In the genomic region with DNA sequence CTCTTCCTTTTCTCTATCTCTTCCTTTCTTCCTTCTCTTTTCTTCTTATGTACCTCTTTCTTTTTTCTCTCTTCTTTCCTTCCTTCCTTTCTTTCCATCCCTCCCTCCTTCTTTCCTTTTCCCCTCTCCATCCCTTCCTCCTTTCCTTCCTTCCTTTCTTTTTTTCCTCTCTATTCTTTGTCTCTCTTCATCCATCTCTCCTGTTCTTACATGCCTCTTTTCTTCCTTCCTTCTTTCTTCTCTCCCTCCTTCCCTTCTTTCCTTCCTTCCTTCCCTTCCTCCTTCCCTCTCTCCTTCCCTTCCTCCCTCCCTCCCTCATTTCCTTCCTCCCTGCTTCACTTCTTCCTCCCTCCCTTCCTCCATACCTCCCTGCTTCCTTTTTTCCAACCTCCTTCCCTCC, we compare ENCODE assay signal across 29 cellular contexts.
DNase-seq lines count a peak whose midpoint lies in the region; ATAC-seq and TF ChIP-seq lines count a peak whose summit lies in the region.
"Had no signal": no experiment of that assay in that cellular context is flagged by ENCODE, and none has a peak within 500 bp of the region (broad histone marks: within the 10 kb centered on the region; RNA-seq: fewer than 3 reads in every experiment).

No MANE protein-coding gene starts in this region.

- H3K4me3 ChIP-seq in DND-41 (ENCODE audit: low read depth in 1 of 2, low read length in 2 of 2), result no peak overlapping the region
- H3K4me3 ChIP-seq: left lung, right lobe of liver, spleen, tibial artery, vagina had no signal

- CTCF ChIA-PET in activated naive CD4-positive, alpha-beta T cell treated with anti-CD3 and anti-CD28 coated beads, Interleukin-2, amount 10 ng/mL, durations not matched to agents 7 days and 5 days (lab: Charles Lee), result no interaction called here

- H3K36me3 Mint-ChIP-seq in activated naive CD4-positive, alpha-beta T cell treated with anti-CD3 and anti-CD28 coated beads, Interleukin-2, amount 10 ng/mL, durations not matched to agents 7 days and 5 days, result peaks cover 64% of the 10 kb centered on the region
- peaks cover 97% of the 10 kb centered on the region for H3K36me3 Mint-ChIP-seq in dendritic cell treated with granulocyte-macrophage colony-stimulating factor and Interleukin-4, amounts not matched to agents 40 ng/mL and 50 ng/mL, for 4 days (ENCODE audit: low read depth)
- H3K36me3 Mint-ChIP-seq in stimulated activated effector memory CD8-positive, alpha-beta T cell treated with anti-CD3 and anti-CD28 coated beads, Interleukin-12 subunit alpha, Interleukin-12 subunit beta, amount 100 ng/mL, for 72 hours, result peaks cover 100% of the 10 kb centered on the region

- no peak overlapping the region for H3K4me3 Mint-ChIP-seq in activated naive CD4-positive, alpha-beta T cell treated with anti-CD3 and anti-CD28 coated beads, Interleukin-2, amount 10 ng/mL, durations not matched to agents 7 days and 5 days
- H3K4me3 Mint-ChIP-seq in dendritic cell treated with granulocyte-macrophage colony-stimulating factor and Interleukin-4, amounts not matched to agents 40 ng/mL and 50 ng/mL, for 4 days, result no peak overlapping the region
- no peak overlapping the region for H3K4me3 Mint-ChIP-seq in stimulated activated effector memory CD8-positive, alpha-beta T cell treated with anti-CD3 and anti-CD28 coated beads, Interleukin-12 subunit alpha, Interleukin-12 subunit beta, amount 100 ng/mL, for 72 hours
- H3K4me3 Mint-ChIP-seq: activated naive CD4-positive, alpha-beta T cell treated with anti-CD3 and anti-CD28 coated beads for 36 hours; H9; T-helper 1 cell treated with Interleukin-12 subunit alpha and Interleukin-12 subunit beta and Interleukin-4 antibody, amounts not matched to agents 30 μg/mL and 1 μg/mL, for 36 hours had no signal

- TF ChIP-seq CTCF in DND-41 (IDR thresholded peaks at IDR 0.05; ENCODE audit: borderline replicate concordance, extremely low read depth, low read length, poor library complexity, severe bottlenecking), result no peak

- H3K4me1 ChIP-seq in DND-41 (ENCODE audit: insufficient read depth, low read length), result no peaks in the 10 kb centered on the region
- H3K4me1 ChIP-seq: Caco-2, left lung, right lobe of liver, spleen, tibial artery, vagina had no signal

- H3K9ac ChIP-seq in DND-41 (ENCODE audit: low read depth, low read length), result no peak overlapping the region
- H3K9ac ChIP-seq: SK-N-SH had no signal

- H4K20me1 ChIP-seq in DND-41 (ENCODE audit: insufficient read depth, low read length), result peaks cover 25% of the 10 kb centered on the region; the same call in 1 of the 2 replicates

- intact Hi-C loops in dendritic cell treated with granulocyte-macrophage colony-stimulating factor and Interleukin-4, amounts not matched to agents 40 ng/mL and 50 ng/mL, for 4 days (cut with micrococcal nuclease), result no loop called here

- no peak for DNase-seq in activated naive CD4-positive, alpha-beta T cell treated with anti-CD3 and anti-CD28 coated beads, Interleukin-2, amount 10 ng/mL, durations not matched to agents 7 days and 5 days
- no peak for DNase-seq in activated naive CD4-positive, alpha-beta T cell (lab: John Stamatoyannopoulos, UW)
- DNase-seq in DND-41 (no peak), DMS53 (lab: John Stamatoyannopoulos, UW) (no peak), SW 1271 (lab: John Stamatoyannopoulos, UW) (no peak)
- no peak for DNase-seq in stimulated activated effector memory CD8-positive, alpha-beta T cell treated with anti-CD3 and anti-CD28 coated beads, Interleukin-12 subunit alpha, Interleukin-12 subunit beta, amount 100 ng/mL, for 72 hours (ENCODE audit: low spot score in 2 of 2)
- DNase-seq in effector CD4-positive, alpha-beta T cell, result no peak
- DNase-seq: ACHN; activated CD4-positive, alpha-beta T cell treated with anti-CD3 and anti-CD28 coated beads for 1 hour; activated naive CD4-positive, alpha-beta T cell treated with anti-CD3 and anti-CD28 coated beads for 36 hours; Caco-2; H9; Karpas-422; left lung; mesenchymal stem cell; NCI-H1417 treated with DMSO at 0.1 percent for 48 hours; NCI-H345; NCI-H69; PC-3; right lobe of liver; SK-N-SH; spleen; stimulated activated CD4-positive, alpha-beta T cell treated with anti-CD3 and anti-CD28 coated beads, Interleukin-2, amount 100 ng/mL, for 24 hours; tibial artery had no signal

- peak overlapping the region; percentile 53 for H3K27ac ChIP-seq in DND-41 (ENCODE audit: low read length)
- H3K27ac ChIP-seq: epithelial cell of prostate, left lung, right lobe of liver, spleen, tibial artery, vagina had no signal

- no peak for ATAC-seq in DND-41 (ENCODE audit: insufficient read depth, low read depth)
- no peak for ATAC-seq in stimulated activated effector memory CD8-positive, alpha-beta T cell treated with anti-CD3 and anti-CD28 coated beads, Interleukin-12 subunit alpha, Interleukin-12 subunit beta, amount 100 ng/mL, for 72 hours
- ATAC-seq: left lung, PC-3, right lobe of liver had no signal

- H3K9me3 ChIP-seq in DND-41 (ENCODE audit: insufficient read depth, low read length, severe bottlenecking), result no peaks in the 10 kb centered on the region
- H3K9me3 ChIP-seq: Caco-2, left lung, right lobe of liver, SK-N-SH, spleen, tibial artery, vagina had no signal

- peaks cover 94% of the 10 kb centered on the region for H3K36me3 ChIP-seq in DND-41 (ENCODE audit: insufficient read depth, low read length)

- peaks cover 2% of the 10 kb centered on the region for H3K9me3 Mint-ChIP-seq in activated naive CD4-positive, alpha-beta T cell treated with anti-CD3 and anti-CD28 coated beads, Interleukin-2, amount 10 ng/mL, durations not matched to agents 7 days and 5 days
- H3K9me3 Mint-ChIP-seq in dendritic cell treated with granulocyte-macrophage colony-stimulating factor and Interleukin-4, amounts not matched to agents 40 ng/mL and 50 ng/mL, for 4 days, result peaks cover 8% of the 10 kb centered on the region
- H3K9me3 Mint-ChIP-seq in stimulated activated effector memory CD8-positive, alpha-beta T cell treated with anti-CD3 and anti-CD28 coated beads, Interleukin-12 subunit alpha, Interleukin-12 subunit beta, amount 100 ng/mL, for 72 hours, result no peaks in the 10 kb centered on the region
- H3K9me3 Mint-ChIP-seq: activated naive CD4-positive, alpha-beta T cell treated with anti-CD3 and anti-CD28 coated beads for 36 hours had no signal

- H3K27me3 ChIP-seq in DND-41 (ENCODE audit: insufficient read depth, low read length, poor library complexity), result no peaks in the 10 kb centered on the region
- H3K27me3 ChIP-seq: left lung, right lobe of liver, spleen, tibial artery, vagina had no signal

- H3K79me2 ChIP-seq in DND-41 (ENCODE audit: insufficient read depth, low read length), result peaks cover 70% of the 10 kb centered on the region

- H3K4me1 Mint-ChIP-seq in activated naive CD4-positive, alpha-beta T cell treated with anti-CD3 and anti-CD28 coated beads, Interleukin-2, amount 10 ng/mL, durations not matched to agents 7 days and 5 days, result no peaks in the 10 kb centered on the region
- H3K4me1 Mint-ChIP-seq in dendritic cell treated with granulocyte-macrophage colony-stimulating factor and Interleukin-4, amounts not matched to agents 40 ng/mL and 50 ng/mL, for 4 days (ENCODE audit: low read depth), result peaks cover 15% of the 10 kb centered on the region
- peaks cover 16% of the 10 kb centered on the region for H3K4me1 Mint-ChIP-seq in stimulated activated effector memory CD8-positive, alpha-beta T cell treated with anti-CD3 and anti-CD28 coated beads, Interleukin-12 subunit alpha, Interleukin-12 subunit beta, amount 100 ng/mL, for 72 hours
- H3K4me1 Mint-ChIP-seq: H9 had no signal

- no peak overlapping the region for H2AFZ ChIP-seq in DND-41 (ENCODE audit: low read depth, low read length)

- H3K4me2 ChIP-seq in DND-41 (ENCODE audit: insufficient read depth, low read length), result no peak overlapping the region
- H3K4me2 ChIP-seq: SK-N-SH had no signal

- peak overlapping the region; percentile 47 for H3K27ac Mint-ChIP-seq in activated naive CD4-positive, alpha-beta T cell treated with anti-CD3 and anti-CD28 coated beads, Interleukin-2, amount 10 ng/mL, durations not matched to agents 7 days and 5 days
- peak overlapping the region; percentile 45 for H3K27ac Mint-ChIP-seq in dendritic cell treated with granulocyte-macrophage colony-stimulating factor and Interleukin-4, amounts not matched to agents 40 ng/mL and 50 ng/mL, for 4 days
- H3K27ac Mint-ChIP-seq in stimulated activated effector memory CD8-positive, alpha-beta T cell treated with anti-CD3 and anti-CD28 coated beads, Interleukin-12 subunit alpha, Interleukin-12 subunit beta, amount 100 ng/mL, for 72 hours, result peak overlapping the region; percentile 91
- H3K27ac Mint-ChIP-seq: activated naive CD4-positive, alpha-beta T cell treated with anti-CD3 and anti-CD28 coated beads for 36 hours; T-helper 1 cell treated with Interleukin-12 subunit alpha and Interleukin-12 subunit beta and Interleukin-4 antibody, amounts not matched to agents 30 μg/mL and 1 μg/mL, for 36 hours had no signal

- H3K27me3 Mint-ChIP-seq in activated naive CD4-positive, alpha-beta T cell treated with anti-CD3 and anti-CD28 coated beads, Interleukin-2, amount 10 ng/mL, durations not matched to agents 7 days and 5 days, result no peaks in the 10 kb centered on the region
- no peaks in the 10 kb centered on the region for H3K27me3 Mint-ChIP-seq in dendritic cell treated with granulocyte-macrophage colony-stimulating factor and Interleukin-4, amounts not matched to agents 40 ng/mL and 50 ng/mL, for 4 days
- H3K27me3 Mint-ChIP-seq: progenitor cell of endocrine pancreas had no signal
